9 cellular contexts compared by ENCODE assay signal in genomic region chr4:126850286-126850685, GRCh38.
DNase-seq lines count a peak whose midpoint lies in the region; ATAC-seq, FAIRE-seq and TF ChIP-seq lines count a peak whose summit lies in the region.
"Had no signal": no experiment of that assay in that cellular context is flagged by ENCODE, and none has a peak within 500 bp of the region (broad histone marks: within the 10 kb centered on the region; RNA-seq: fewer than 3 reads in every experiment).

No MANE protein-coding gene starts in this region.

- no peak for TF ChIP-seq CTCF in K562 (IDR thresholded peaks at IDR 0.05 in 2 of 3, conservative IDR thresholded peaks at IDR 0.05 in 1 of 3; ENCODE audit: insufficient read depth in 2 of 3, low read depth in 1 of 3, low read length in 3 of 3)
- no peak for TF ChIP-seq CTCF in osteocyte (IDR thresholded peaks at IDR 0.05)
- TF ChIP-seq CTCF in kidney (IDR thresholded peaks at IDR 0.05; ENCODE audit: borderline replicate concordance, extremely low read depth, insufficient read depth) = no peak

- peak; percentile 97 for TF ChIP-seq EP300 in K562 (IDR thresholded peaks at IDR 0.05; ENCODE audit: low read length)

- 0% methylated on average over 1 of the region's 1 CpG for WGBS in K562 (ENCODE audit: insufficient coverage, low coverage, missing lambda C conversion rate)

- in situ Hi-C loops in K562 (cut with MboI) = no loop called here

- no peak for TF ChIP-seq POLR2A in K562 (conservative IDR thresholded peaks at IDR 0.05)
- no peak for TF ChIP-seq POLR2A in GM18505 (IDR thresholded peaks at IDR 0.05; ENCODE audit: borderline replicate concordance, extremely low read depth, insufficient read depth, insufficient read length)

- CTCF ChIA-PET in K562 (lab: Yijun Ruan, JAX; ENCODE audit: low intra/inter-chr PET ratio) = no interaction called here

- H3K9me3 Mint-ChIP-seq in osteocyte (ENCODE audit: unreplicated experiment) = peaks cover 10% of the 10 kb centered on the region

- H3K9ac ChIP-seq in K562 (ENCODE audit: insufficient read depth in 1 of 2, low read depth in 2 of 2, low read length in 2 of 2) (no peak overlapping the region), kidney (ENCODE audit: low read length in 2 of 2) (no peak overlapping the region)

- TF ChIP-seq RAD21 in K562 (CRISPR knock-in tag; conservative IDR thresholded peaks at IDR 0.05 in 1 of 2, IDR thresholded peaks at IDR 0.05 in 1 of 2) = peak in 1 of 2 experiments; percentile 11; a peak in 1 of 4 replicates

- POLR2A ChIA-PET in K562 (lab: Yijun Ruan, JAX) = no interaction called here

- no peaks in the 10 kb centered on the region for H3K9me1 ChIP-seq in K562 (ENCODE audit: control insufficient read depth, insufficient read depth, low read length)

- H3K4me2 ChIP-seq in K562 (ENCODE audit: insufficient read depth, low read length) = peak overlapping the region; percentile 40

- H3K9me3 ChIP-seq in K562 (replicated peaks; ENCODE audit: control insufficient read depth, insufficient read depth, low read depth, low read length) (peaks cover 8% of the 10 kb centered on the region; the same call in 1 of the 2 replicates), kidney (ENCODE audit: control insufficient read depth in 1 of 2, low read length in 2 of 2) (peaks cover 0 to 1% of the 10 kb centered on the region in 2 donors)

- no peaks in the 10 kb centered on the region for H3K27me3 Mint-ChIP-seq in osteocyte (ENCODE audit: unreplicated experiment)

- H4K20me1 ChIP-seq in K562 (replicated peaks; ENCODE audit: control insufficient read depth, insufficient read depth, low read length) = no peaks in the 10 kb centered on the region

- H3K4me1 ChIP-seq in K562 (replicated peaks in 1 of 2; ENCODE audit: control insufficient read depth in 2 of 2, insufficient read depth in 2 of 2, low read length in 2 of 2) (peaks cover 0 to 21% of the 10 kb centered on the region in 2 experiments; a peak in 4 of 5 replicates), kidney (ENCODE audit: control insufficient read depth in 1 of 2, insufficient read depth in 1 of 2, low read depth in 1 of 2, low read length in 2 of 2) (no peaks in the 10 kb centered on the region)
- H3K4me1 ChIP-seq: spleen had no signal

- H3K36me3 Mint-ChIP-seq in osteocyte (ENCODE audit: unreplicated experiment) = no peaks in the 10 kb centered on the region

- H3K27me3 ChIP-seq in K562 (ENCODE audit: control insufficient read depth in 2 of 2, insufficient read depth in 2 of 2, low read length in 2 of 2) = no peaks in the 10 kb centered on the region
- H3K27me3 ChIP-seq: spleen had no signal

- H2AFZ ChIP-seq in K562 (ENCODE audit: low read depth, low read length) = no peak overlapping the region

- FAIRE-seq in K562 (lab: Jason Lieb, UNC) = peak; percentile 99
- no peak for FAIRE-seq in kidney (lab: Jason Lieb, UNC)

- DNase-seq in LHCN-M2 (ENCODE audit: low read depth) (peak; percentile 99), K562 (ENCODE audit: extremely low read depth in 1 of 4, low spot score in 3 of 4) (peak; percentile 68 to 91 (median 76)), osteocyte (ENCODE audit: extremely low spot score, unreplicated experiment) (no peak), head of caudate nucleus (no peak), kidney (no peak)
- DNase-seq: spleen had no signal

- peaks cover 37% of the 10 kb centered on the region for H3K79me2 ChIP-seq in K562 (ENCODE audit: control insufficient read depth, insufficient read depth, low read length)

- no peak overlapping the region for H3K4me3 Mint-ChIP-seq in osteocyte (ENCODE audit: unreplicated experiment)

- intact Hi-C loops in K562 (cut with micrococcal nuclease) = loop anchor here (5.0 kb wide), 3 partner anchors 58 to 113 kb away; no protein-coding TSS in a partner anchor
- intact Hi-C loops in head of caudate nucleus (cut with DNase I) = no loop called here
- intact Hi-C loops in kidney (cut with DNase I) = no loop called here

- ATAC-seq in GM19452 (IDR thresholded peaks at IDR 0.05; ENCODE audit: unreplicated experiment) = peak; percentile 65
- ATAC-seq in K562 = peak; percentile 96
- ATAC-seq in HG02678 (IDR thresholded peaks at IDR 0.05; ENCODE audit: unreplicated experiment) = no peak
- no peak for ATAC-seq in GM18505 (IDR thresholded peaks at IDR 0.05; ENCODE audit: unreplicated experiment)

- peaks cover 21% of the 10 kb centered on the region for H3K4me1 Mint-ChIP-seq in osteocyte (ENCODE audit: unreplicated experiment)

- H3K27ac Mint-ChIP-seq in osteocyte (ENCODE audit: unreplicated experiment) = peak overlapping the region; percentile 40

- no peak overlapping the region for H3K4me3 ChIP-seq in K562
- no peak overlapping the region for H3K4me3 ChIP-seq in kidney (ENCODE audit: low read length in 2 of 2)
- H3K4me3 ChIP-seq: spleen had no signal

- BruUV-seq in K562 (replicated peaks; lab: Mats Ljungman, UMichigan) = no TSS peak

- H3K36me3 ChIP-seq in K562 (ENCODE audit: control insufficient read depth, insufficient read depth, low read length) = peaks cover 26% of the 10 kb centered on the region; the same call in 2 of the 3 replicates
- no peaks in the 10 kb centered on the region for H3K36me3 ChIP-seq in kidney (ENCODE audit: control insufficient read depth in 1 of 2, insufficient read depth in 2 of 2, low read length in 2 of 2)
- H3K36me3 ChIP-seq: spleen had no signal

- H3K27ac ChIP-seq in K562 (ENCODE audit: extremely low read depth, low read depth, low read length) (peak overlapping the region; percentile 78), kidney (ENCODE audit: low read depth in 2 of 2, low read length in 2 of 2) (no peak overlapping the region)
- H3K27ac ChIP-seq: spleen had no signal

TF ChIP-seq in K562, 482 proteins besides CTCF, POLR2A, EP300 and RAD21 (continues in another document):
- peak; percentile 98 for TF ChIP-seq KDM1A (IDR thresholded peaks at IDR 0.05)

Comparison
In these comparisons a context has a peak if more than half of its experiments do, and no peak if none do; other contexts are left out.
1. ATAC-seq: peak in GM19452 (single experiment) and K562 (single experiment); none in HG02678 (single experiment) and GM18505 (single experiment).
2. DNase-seq: peak in LHCN-M2 (single experiment) and K562 (4 of 4); none in osteocyte (single experiment), head of caudate nucleus (0 of 42) and kidney (single experiment).